ENCODE assay signal across 1 cellular context in genomic region chr7:128737867-128738390, GRCh38.
TF ChIP-seq lines count a peak whose summit lies in the region.

No MANE protein-coding gene starts in this region.

TF ChIP-seq in WTC11, 78 proteins besides CTCF, POLR2A, EP300 and RAD21 (continued from another document):
- TF ChIP-seq PRDM15 (CRISPR knock-in tag; IDR thresholded peaks at IDR 0.05) (no peak), ETV6 (CRISPR knock-in tag; IDR thresholded peaks at IDR 0.05) (no peak), ZNF425 (CRISPR knock-in tag; conservative IDR thresholded peaks at IDR 0.05) (no peak), SMAD4 (CRISPR knock-in tag; IDR thresholded peaks at IDR 0.05) (no peak), ZNF396 (CRISPR knock-in tag; IDR thresholded peaks at IDR 0.05; ENCODE audit: borderline replicate concordance) (no peak), JUN (CRISPR knock-in tag; IDR thresholded peaks at IDR 0.05) (no peak)
- TF ChIP-seq, protein P1, sequence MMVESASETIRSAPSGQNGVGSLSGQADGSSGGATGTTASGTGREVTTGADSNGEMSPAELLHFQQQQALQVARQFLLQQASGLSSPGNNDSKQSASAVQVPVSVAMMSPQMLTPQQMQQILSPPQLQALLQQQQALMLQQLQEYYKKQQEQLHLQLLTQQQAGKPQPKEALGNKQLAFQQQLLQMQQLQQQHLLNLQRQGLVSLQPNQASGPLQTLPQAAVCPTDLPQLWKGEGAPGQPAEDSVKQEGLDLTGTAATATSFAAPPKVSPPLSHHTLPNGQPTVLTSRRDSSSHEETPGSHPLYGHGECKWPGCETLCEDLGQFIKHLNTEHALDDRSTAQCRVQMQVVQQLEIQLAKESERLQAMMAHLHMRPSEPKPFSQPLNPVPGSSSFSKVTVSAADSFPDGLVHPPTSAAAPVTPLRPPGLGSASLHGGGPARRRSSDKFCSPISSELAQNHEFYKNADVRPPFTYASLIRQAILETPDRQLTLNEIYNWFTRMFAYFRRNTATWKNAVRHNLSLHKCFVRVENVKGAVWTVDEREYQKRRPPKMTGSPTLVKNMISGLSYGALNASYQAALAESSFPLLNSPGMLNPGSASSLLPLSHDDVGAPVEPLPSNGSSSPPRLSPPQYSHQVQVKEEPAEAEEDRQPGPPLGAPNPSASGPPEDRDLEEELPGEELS (CRISPR knock-in tag; IDR thresholded peaks at IDR 0.05), result no peak
